ENCODE assay signal across 8 cellular contexts in genomic region chr5:83844320-83845068, GRCh38.
DNase-seq lines count a peak whose midpoint lies in the region; ATAC-seq and TF ChIP-seq lines count a peak whose summit lies in the region.
"Had no signal": no experiment of that assay in that cellular context is flagged by ENCODE, and none has a peak within 500 bp of the region (broad histone marks: within the 10 kb centered on the region; RNA-seq: fewer than 3 reads in every experiment).

No MANE protein-coding gene starts in this region.

- H3K27ac ChIP-seq in GM23248 (peak overlapping the region; percentile 56), KMS-11 (peak overlapping the region; percentile 58), upper lobe of right lung (no peak overlapping the region)
- H3K27ac ChIP-seq: pancreas had no signal

- in situ Hi-C loops in GM23248 (cut with MboI) = no loop called here

- intact Hi-C loops in upper lobe of right lung (cut with DNase I) = no loop called here

- no peaks in the 10 kb centered on the region for H3K27me3 ChIP-seq in GM23248 (replicated peaks; ENCODE audit: insufficient read depth)
- H3K27me3 ChIP-seq in KMS-11 (ENCODE audit: insufficient read depth, low read depth) = no peaks in the 10 kb centered on the region
- no peaks in the 10 kb centered on the region for H3K27me3 ChIP-seq in upper lobe of right lung
- H3K27me3 ChIP-seq: pancreas had no signal

- H3K4me3 ChIP-seq in GM23248 (peak overlapping the region; percentile 38), KMS-11 (IDR thresholded peaks at IDR 0.05; ENCODE audit: insufficient read depth, low read depth, low read length) (no peak overlapping the region), choroid plexus epithelial cell (ENCODE audit: low read depth, low read length) (no peak overlapping the region), upper lobe of right lung (peak overlapping the region; percentile 3)
- H3K4me3 ChIP-seq: pancreas had no signal

- no peaks in the 10 kb centered on the region for H3K79me2 ChIP-seq in GM23248 (ENCODE audit: insufficient read depth)
- H3K79me2 ChIP-seq in KMS-11 (ENCODE audit: insufficient read depth, low read depth) = no peaks in the 10 kb centered on the region

- H4K20me1 ChIP-seq in GM23248 (ENCODE audit: insufficient read depth) (no peaks in the 10 kb centered on the region), KMS-11 (ENCODE audit: insufficient read depth) (no peaks in the 10 kb centered on the region)

- H2AFZ ChIP-seq in GM23248 (peak overlapping the region; percentile 65), KMS-11 (ENCODE audit: low read depth) (peak overlapping the region; percentile 83)

- H3K9ac ChIP-seq in GM23248 (peak overlapping the region; percentile 30), KMS-11 (peak overlapping the region; percentile 37; the same call in 1 of the 2 replicates)

- TF ChIP-seq CTCF in KMS-11 (conservative IDR thresholded peaks at IDR 0.05; ENCODE audit: low read depth, low read length) (no peak), choroid plexus epithelial cell (conservative IDR thresholded peaks at IDR 0.05; ENCODE audit: low read depth, low read length) (no peak), upper lobe of right lung (IDR thresholded peaks at IDR 0.05) (no peak)

- no peaks in the 10 kb centered on the region for H3K9me2 ChIP-seq in GM23248 (ENCODE audit: insufficient read depth)

- H3F3A ChIP-seq in GM23248 (ENCODE audit: insufficient read depth) = no peaks in the 10 kb centered on the region

- no peaks in the 10 kb centered on the region for H3K9me3 ChIP-seq in GM23248 (ENCODE audit: low read depth)
- no peaks in the 10 kb centered on the region for H3K9me3 ChIP-seq in upper lobe of right lung
- H3K9me3 ChIP-seq: pancreas had no signal

- H3K36me3 ChIP-seq in GM23248 (ENCODE audit: low read depth) (no peaks in the 10 kb centered on the region), KMS-11 (ENCODE audit: insufficient read depth) (no peaks in the 10 kb centered on the region), upper lobe of right lung (no peaks in the 10 kb centered on the region)
- H3K36me3 ChIP-seq: pancreas had no signal

- DNase-seq in GM23248 (peak; percentile 87), choroid plexus epithelial cell (ENCODE audit: low read depth) (peak; percentile 98), upper lobe of right lung (peak; percentile 65), amygdala (lab: John Stamatoyannopoulos, UW) (no peak)
- no peak for DNase-seq in activated effector memory CD4-positive, alpha-beta T cell treated with Interleukin-2 at 50 U/mL for 16 hours
- DNase-seq: pancreas had no signal

- H3K4me2 ChIP-seq in GM23248 (ENCODE audit: unreplicated experiment) = peak overlapping the region; percentile 57
- peak overlapping the region; percentile 77 for H3K4me2 ChIP-seq in KMS-11

- H3K4me1 ChIP-seq in GM23248 (ENCODE audit: insufficient read depth) (peaks cover 17% of the 10 kb centered on the region), KMS-11 (ENCODE audit: low read depth, poor library complexity, severe bottlenecking) (peaks cover 18% of the 10 kb centered on the region), upper lobe of right lung (no peaks in the 10 kb centered on the region)
- H3K4me1 ChIP-seq: pancreas had no signal

- ATAC-seq in GM18858 (IDR thresholded peaks at IDR 0.05; ENCODE audit: unreplicated experiment) (peak; percentile 97), upper lobe of right lung (peak; percentile 87)

- 53% methylated on average over 9 of the region's 9 CpGs for WGBS in GM23248 (ENCODE audit: low coverage in 1 of 2, low lambda C conversion rate in 2 of 2, missing lambda C conversion rate in 2 of 2), 2 experiments

Comparison
In these comparisons a context has a peak if more than half of its experiments do, and no peak if none do; other contexts are left out.
1. DNase-seq: peak in GM23248 (single experiment), choroid plexus epithelial cell (single experiment) and upper lobe of right lung (single experiment); none in amygdala (0 of 56) and activated effector memory CD4-positive, alpha-beta T cell treated with Interleukin-2 at 50 U/mL for 16 hours (single experiment).
2. H3K4me3 ChIP-seq: peak in GM23248 (single experiment) and upper lobe of right lung (single experiment); none in KMS-11 (single experiment) and choroid plexus epithelial cell (single experiment).